In genomic region chr17:80242505-80242904, GRCh38 we compare ENCODE assay signal across 31 cellular contexts.
"Had no signal": no experiment of that assay in that cellular context is flagged by ENCODE, and none has a peak within 500 bp of the region (broad histone marks: within the 10 kb centered on the region; RNA-seq: fewer than 3 reads in every experiment).

No MANE protein-coding gene starts in this region.

- H3K27ac ChIP-seq: pancreas, prostate gland, skin epidermis, suprapubic skin, thoracic aorta, tibial artery, upper lobe of right lung had no signal

- H3K27me3 Mint-ChIP-seq: naive B cell; stimulated activated naive CD8-positive, alpha-beta T cell treated with anti-CD3 and anti-CD28 coated beads, Interleukin-15, Interleukin-2, amounts not matched to agents 100 ng/mL and 50 ng/mL, for 24 hours had no signal

- H3K36me3 Mint-ChIP-seq: naive B cell had no signal

- H3K27me3 ChIP-seq: pancreas, suprapubic skin, tibial artery, upper lobe of right lung had no signal

- H3K4me1 ChIP-seq: pancreas, prostate gland, suprapubic skin, tibial artery, upper lobe of right lung had no signal

- H3K27ac Mint-ChIP-seq: mesothelial cell of epicardium; naive B cell; nephron; stimulated activated naive CD8-positive, alpha-beta T cell treated with anti-CD3 and anti-CD28 coated beads, Interleukin-15, Interleukin-2, amounts not matched to agents 100 ng/mL and 50 ng/mL, for 24 hours had no signal

- ATAC-seq: left cardiac atrium, left lobe of liver, pancreas, right cardiac atrium, sciatic nerve, upper lobe of right lung had no signal

- H3K4me3 ChIP-seq: lung, pancreas, prostate gland, skin epidermis, suprapubic skin, thoracic aorta, tibial artery, upper lobe of right lung had no signal

- H3K9me3 Mint-ChIP-seq: immature natural killer cell; mesothelial cell of epicardium; nephron; neural crest cell; stimulated activated naive CD8-positive, alpha-beta T cell treated with anti-CD3 and anti-CD28 coated beads, Interleukin-15, Interleukin-2, amounts not matched to agents 100 ng/mL and 50 ng/mL, for 24 hours had no signal

- H3K4me3 Mint-ChIP-seq: immature natural killer cell; mesothelial cell of epicardium; nephron; neural crest cell; stimulated activated naive CD8-positive, alpha-beta T cell treated with anti-CD3 and anti-CD28 coated beads, Interleukin-15, Interleukin-2, amounts not matched to agents 100 ng/mL and 50 ng/mL, for 24 hours had no signal

- H3K4me1 Mint-ChIP-seq: immature natural killer cell, mesothelial cell of epicardium, nephron, neural crest cell had no signal

- H3K9me3 ChIP-seq: pancreas, prostate gland, suprapubic skin, thoracic aorta, tibial artery, upper lobe of right lung had no signal

- DNase-seq: hippocampal formation; islet precursor cell; kidney glomerular epithelial cell; left cardiac atrium; mesendoderm; naive B cell; nucleus accumbens; posterior cingulate gyrus; retina; stimulated activated CD4-positive, alpha-beta T cell treated with anti-CD3 and anti-CD28 coated beads, Interleukin-12 subunit alpha, Interleukin-12 subunit beta, amount 100 ng/mL, for 4 hours; stimulated activated CD4-positive, alpha-beta T cell treated with anti-CD3 and anti-CD28 coated beads, Interleukin-15, amount 100 ng/mL, for 24 hours; stimulated activated CD4-positive, alpha-beta T cell treated with anti-CD3 and anti-CD28 coated beads, Interleukin-2, amount 100 ng/mL, for 24 hours; stimulated activated CD4-positive, alpha-beta T cell treated with anti-CD3 and anti-CD28 coated beads, Interleukin-4, amount 100 ng/mL, for 1 hour; stimulated activated naive CD4-positive, alpha-beta T cell; tibial artery; trophoblast cell; upper lobe of right lung had no signal
